Comparison of ENCODE assay signal across 2 cellular contexts in genomic region chr21:36059823-36060158, GRCh38.
TF ChIP-seq lines count a peak whose summit lies in the region.

No MANE protein-coding gene starts in this region.

TF ChIP-seq in HEK293, 187 proteins besides CTCF, POLR2A, EP300 and RAD21 (continues in another document):
- TF ChIP-seq ZNF785 (tag by site-specific recombination; IDR thresholded peaks at IDR 0.05) (no peak), ZNF10 (tag by site-specific recombination; IDR thresholded peaks at IDR 0.05) (0 out of 2 replicates have a peak, but pooled peaks have one; percentile 5), ZNF121 (tag by site-specific recombination; IDR thresholded peaks at IDR 0.05) (no peak), ZNF501 (tag by site-specific recombination; IDR thresholded peaks at IDR 0.05) (no peak), ZBTB26 (tag by site-specific recombination; optimal IDR thresholded peaks at IDR 0.05) (no peak), ZNF747 (tag by site-specific recombination; IDR thresholded peaks at IDR 0.05) (no peak), ZBTB11 (tag by site-specific recombination; conservative IDR thresholded peaks at IDR 0.05; ENCODE audit: low read depth) (no peak), ZNF600 (tag by site-specific recombination; IDR thresholded peaks at IDR 0.05) (peak; percentile 88), ZSCAN16 (tag by site-specific recombination; IDR thresholded peaks at IDR 0.05) (0 out of 2 replicates have a peak, but pooled peaks have one; percentile 43), ZNF132 (tag by site-specific recombination; IDR thresholded peaks at IDR 0.05; ENCODE audit: borderline replicate concordance) (no peak), ZNF155 (tag by site-specific recombination; IDR thresholded peaks at IDR 0.05) (no peak), ZNF223 (tag by site-specific recombination; IDR thresholded peaks at IDR 0.05) (no peak), MZF1 (tag by site-specific recombination; IDR thresholded peaks at IDR 0.05; ENCODE audit: borderline replicate concordance) (no peak), ZNF391 (tag by site-specific recombination; IDR thresholded peaks at IDR 0.05; ENCODE audit: borderline replicate concordance, low read depth) (peak; percentile 29; the same call in 1 of the 2 replicates), REST (tag by site-specific recombination; IDR thresholded peaks at IDR 0.05) (peak; percentile 38; the same call in 1 of the 2 replicates), SETDB1 (IDR thresholded peaks at IDR 0.05; ENCODE audit: insufficient read length, low read length) (no peak), ZNF394 (tag by site-specific recombination; IDR thresholded peaks at IDR 0.05; ENCODE audit: borderline replicate concordance) (0 out of 2 replicates have a peak, but pooled peaks have one; percentile 15), ZNF280C (tag by site-specific recombination; IDR thresholded peaks at IDR 0.05) (no peak)

TF ChIP-seq in GM12878, 131 proteins besides CTCF, POLR2A, EP300 and RAD21:
- TF ChIP-seq MXI1 (IDR thresholded peaks at IDR 0.05; ENCODE audit: low read depth, low read length): no peak
- TF ChIP-seq BACH1 (IDR thresholded peaks at IDR 0.05; ENCODE audit: borderline replicate concordance): no peak
- no peak for TF ChIP-seq RAD51 (IDR thresholded peaks at IDR 0.05)
- no peak for TF ChIP-seq SMARCA5 (IDR thresholded peaks at IDR 0.05)
- peak; percentile 49 for TF ChIP-seq USF1 (IDR thresholded peaks at IDR 0.05; ENCODE audit: borderline replicate concordance, extremely low read length, insufficient read depth, low read depth, low read length)
- TF ChIP-seq CUX1 (IDR thresholded peaks at IDR 0.05; ENCODE audit: insufficient replicate concordance, low read depth, low read length): no peak
- no peak for TF ChIP-seq IKZF2 (IDR thresholded peaks at IDR 0.05)
- TF ChIP-seq RBBP5 (conservative IDR thresholded peaks at IDR 0.05): no peak
- TF ChIP-seq SPI1 (IDR thresholded peaks at IDR 0.05; ENCODE audit: borderline replicate concordance, insufficient read depth, low read depth, low read length): no peak
- peak; percentile 18; the same call in 1 of the 2 replicates for TF ChIP-seq PAX5 (IDR thresholded peaks at IDR 0.05; ENCODE audit: borderline replicate concordance, low read depth, low read length)
- TF ChIP-seq NBN (IDR thresholded peaks at IDR 0.05): no peak
- no peak for TF ChIP-seq RELA (IDR thresholded peaks at IDR 0.05; ENCODE audit: borderline replicate concordance, partially characterized antibody)
- no peak for TF ChIP-seq MTA2 (IDR thresholded peaks at IDR 0.05; ENCODE audit: low read depth)
- no peak for TF ChIP-seq TCF7 (IDR thresholded peaks at IDR 0.05; ENCODE audit: borderline replicate concordance)
- TF ChIP-seq SKIL (IDR thresholded peaks at IDR 0.05; ENCODE audit: low read depth, poor library complexity, severe bottlenecking): no peak
- no peak for TF ChIP-seq POU2F2 (IDR thresholded peaks at IDR 0.05; ENCODE audit: borderline replicate concordance, low read depth, low read length)
- TF ChIP-seq E4F1 (IDR thresholded peaks at IDR 0.05; ENCODE audit: borderline replicate concordance, partially characterized antibody): no peak
- no peak for TF ChIP-seq USF2 (IDR thresholded peaks at IDR 0.05; ENCODE audit: borderline replicate concordance, low read depth, low read length)
- no peak for TF ChIP-seq E2F8 (IDR thresholded peaks at IDR 0.05; ENCODE audit: low read depth, partially characterized antibody)
- 0 out of 2 replicates have a peak, but pooled peaks have one; percentile 10 for TF ChIP-seq CHD2 (IDR thresholded peaks at IDR 0.05; ENCODE audit: borderline replicate concordance, low read depth, low read length)
- no peak for TF ChIP-seq MEF2A (IDR thresholded peaks at IDR 0.05; ENCODE audit: insufficient read depth, low read depth, low read length)
TF ChIP-seq in GM12878: peak in this region for 3.
